ENCODE assay signal across 22 cellular contexts in the genomic region with DNA sequence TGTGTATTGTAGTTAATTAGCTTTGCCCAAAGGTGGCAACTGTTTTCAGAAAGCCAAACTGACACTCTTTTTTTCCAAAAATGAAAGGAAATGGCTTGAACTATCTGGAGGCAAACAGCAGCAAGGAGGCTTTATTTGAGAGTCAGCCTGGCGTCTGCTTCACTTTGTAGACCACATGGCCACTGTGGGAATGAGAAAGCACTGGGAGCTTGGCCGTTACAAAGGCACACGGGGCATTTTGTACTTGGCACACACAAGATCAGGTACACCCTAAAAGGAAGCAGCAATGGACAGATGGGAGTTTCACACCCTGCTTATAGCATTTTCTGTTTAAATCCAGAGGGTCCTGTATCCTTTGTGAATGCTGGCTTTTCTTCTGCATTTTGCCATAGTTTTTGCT.
"Had no signal": no experiment of that assay in that cellular context is flagged by ENCODE, and none has a peak within 500 bp of the region (broad histone marks: within the 10 kb centered on the region; RNA-seq: fewer than 3 reads in every experiment).

No MANE protein-coding gene starts in this region.

- H3K4me3 ChIP-seq: dorsolateral prefrontal cortex, gastrocnemius medialis, lung, neural progenitor cell, smooth muscle cell, testis, tibial nerve, upper lobe of left lung had no signal

- ATAC-seq: gastrocnemius medialis; naive thymus-derived CD4-positive, alpha-beta T cell; sciatic nerve had no signal

- H3K27me3 ChIP-seq: dorsolateral prefrontal cortex, gastrocnemius medialis, testis, tibial nerve, upper lobe of left lung had no signal

- H3K36me3 ChIP-seq: gastrocnemius medialis, neural progenitor cell, tibial nerve, upper lobe of left lung had no signal

- H3K4me1 ChIP-seq: testis had no signal

- DNase-seq: cerebellar nuclear complex; cortex of kidney; dorsolateral prefrontal cortex; effector CD4-positive, alpha-beta T cell; foreskin fibroblast; gastrocnemius medialis; mesenchymal stem cell; midbrain; naive thymus-derived CD4-positive, alpha-beta T cell; retina; stimulated activated CD4-positive, alpha-beta T cell treated with anti-CD3 and anti-CD28 coated beads, Interleukin-12 subunit alpha, Interleukin-12 subunit beta, amount 100 ng/mL, for 4 hours; stimulated activated CD4-positive, alpha-beta T cell treated with anti-CD3 and anti-CD28 coated beads, Interleukin-1b, Interleukin-23, amount 100 ng/mL, for 48 hours; stimulated activated CD4-positive, alpha-beta T cell treated with anti-CD3 and anti-CD28 coated beads, Interleukin-4, amount 100 ng/mL, for 1 hour; stimulated activated CD8-positive, alpha-beta memory T cell treated with anti-CD3 and anti-CD28 coated beads, Interleukin-4, amount 100 ng/mL, for 48 hours; stimulated activated naive CD4-positive, alpha-beta T cell; testis; upper lobe of left lung had no signal

- H3K27ac ChIP-seq: dorsolateral prefrontal cortex, gastrocnemius medialis, neural progenitor cell, testis, tibial nerve, upper lobe of left lung had no signal

- H3K9me3 ChIP-seq: gastrocnemius medialis, testis, tibial nerve, upper lobe of left lung had no signal
